Comparison of ENCODE assay signal across 1 cellular context in genomic region chr6:148491638-148492210, GRCh38.
TF ChIP-seq lines count a peak whose summit lies in the region.

No MANE protein-coding gene starts in this region.

TF ChIP-seq in SK-N-SH, 30 proteins besides CTCF, POLR2A, EP300 and RAD21 (continued from another document):
- TF ChIP-seq REST (IDR thresholded peaks at IDR 0.05; ENCODE audit: low read depth, low read length) (no peak), MEF2A (IDR thresholded peaks at IDR 0.05; ENCODE audit: borderline replicate concordance, low read depth) (no peak), NFIC (IDR thresholded peaks at IDR 0.05; ENCODE audit: borderline replicate concordance) (no peak)
